Comparison of ENCODE assay signal across 21 cellular contexts in genomic region chr3:177733936-177734335, GRCh38.
"Had no signal": no experiment of that assay in that cellular context is flagged by ENCODE, and none has a peak within 500 bp of the region (broad histone marks: within the 10 kb centered on the region; RNA-seq: fewer than 3 reads in every experiment).

No MANE protein-coding gene starts in this region.

- H3K79me2 ChIP-seq: hepatocyte had no signal

- H3K27me3 ChIP-seq: foreskin keratinocyte, hepatocyte, spleen, tibial artery, upper lobe of left lung, uterus had no signal

- H3K9me3 ChIP-seq: left ventricle myocardium inferior, lower lobe of right lung, psoas muscle, spleen, tibial artery, upper lobe of left lung, uterus had no signal

- DNase-seq: effector CD4-positive, alpha-beta T cell; endodermal cell; erythroblast; foreskin keratinocyte; head of caudate nucleus; kidney; left cardiac atrium; left ventricle myocardium inferior; lower lobe of right lung; natural killer cell; psoas muscle; spleen; stimulated activated CD4-positive, alpha-beta T cell treated with anti-CD3 and anti-CD28 coated beads, Interleukin-15, amount 100 ng/mL, for 24 hours; stimulated activated CD4-positive, alpha-beta T cell treated with anti-CD3 and anti-CD28 coated beads, Interleukin-1b, Interleukin-23, amount 100 ng/mL, for 48 hours; stimulated activated CD4-positive, alpha-beta T cell treated with anti-CD3 and anti-CD28 coated beads, Interleukin-4, amount 100 ng/mL, for 24 hours; tibial artery; upper lobe of left lung; uterus had no signal

- H3K4me2 ChIP-seq: hepatocyte had no signal

- ATAC-seq: foreskin keratinocyte; left cardiac atrium; lower lobe of right lung; natural killer cell; psoas muscle; sciatic nerve; stimulated activated memory B cell treated with anti-CD40 and anti-IgM and Interleukin-4, amounts not matched to agents 10 μg/mL and 1 μg/mL and 100 μg/mL, for 72 hours had no signal

- H3K36me3 ChIP-seq: left ventricle myocardium inferior, lower lobe of right lung, spleen, tibial artery, upper lobe of left lung, uterus had no signal

- H2AFZ ChIP-seq: hepatocyte had no signal

- H3K4me3 ChIP-seq: hepatocyte, left ventricle myocardium inferior, lower lobe of right lung, psoas muscle, spleen, tibial artery, upper lobe of left lung, uterus had no signal

- H3K27ac ChIP-seq: foreskin keratinocyte, hepatocyte, left ventricle myocardium inferior, lower lobe of right lung, psoas muscle, tibial artery, upper lobe of left lung, uterus had no signal
